In the genomic region with DNA sequence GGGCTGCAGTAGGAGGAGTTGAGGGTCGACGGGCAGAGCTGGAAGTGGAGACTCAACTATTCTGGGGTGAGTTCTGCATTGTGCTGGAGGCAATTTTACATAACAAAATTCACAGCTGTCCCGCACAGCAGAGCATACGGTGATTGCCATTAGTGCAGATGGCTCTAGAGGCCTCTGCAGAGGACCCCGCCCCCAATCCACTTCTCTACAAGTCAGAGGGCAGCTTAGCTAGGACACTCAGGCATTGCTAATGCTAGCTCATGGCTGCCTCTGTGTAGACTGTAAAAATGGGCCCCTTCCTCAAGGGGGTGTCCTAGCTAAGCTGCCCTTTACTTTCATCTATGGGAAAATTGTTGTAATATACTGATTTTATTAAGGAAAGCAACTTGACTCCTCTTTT, we compare ENCODE assay signal across 1 cellular context.
TF ChIP-seq lines count a peak whose summit lies in the region.

No MANE protein-coding gene starts in this region.

TF ChIP-seq in H1, 55 proteins besides CTCF, POLR2A, EP300 and RAD21 (continued from another document):
- TF ChIP-seq FOSL1 (IDR thresholded peaks at IDR 0.05; ENCODE audit: insufficient read depth, low read depth, low read length) (no peak), CBX8 (IDR thresholded peaks at IDR 0.05; ENCODE audit: borderline replicate concordance, low read depth, low read length) (no peak), CBX5 (IDR thresholded peaks at IDR 0.05; ENCODE audit: low read depth, low read length) (no peak), KDM5A (IDR thresholded peaks at IDR 0.05; ENCODE audit: low read length) (no peak), CTBP2 (IDR thresholded peaks at IDR 0.05; ENCODE audit: borderline replicate concordance, insufficient read depth, insufficient read length, low read length) (no peak), GTF2F1 (IDR thresholded peaks at IDR 0.05; ENCODE audit: borderline replicate concordance, low read depth, low read length) (no peak), POLR2AphosphoS5 (IDR thresholded peaks at IDR 0.05; ENCODE audit: low read depth, low read length) (no peak), SIRT6 (IDR thresholded peaks at IDR 0.05; ENCODE audit: low read length) (no peak), NANOG (IDR thresholded peaks at IDR 0.05; ENCODE audit: insufficient read depth, low read depth, low read length, poor library complexity, severe bottlenecking) (no peak), TEAD4 (IDR thresholded peaks at IDR 0.05; ENCODE audit: low read depth, low read length) (no peak), TCF12 (IDR thresholded peaks at IDR 0.05; ENCODE audit: low read depth, low read length) (no peak)
- TF ChIP-seq, protein P1, sequence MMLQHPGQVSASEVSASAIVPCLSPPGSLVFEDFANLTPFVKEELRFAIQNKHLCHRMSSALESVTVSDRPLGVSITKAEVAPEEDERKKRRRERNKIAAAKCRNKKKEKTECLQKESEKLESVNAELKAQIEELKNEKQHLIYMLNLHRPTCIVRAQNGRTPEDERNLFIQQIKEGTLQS (IDR thresholded peaks at IDR 0.05; ENCODE audit: insufficient read depth, low read depth, low read length) = no peak
